Comparison of ENCODE assay signal across 8 cellular contexts in genomic region chr9:14692536-14692917, GRCh38. TPM values are rescaled to one million over a fixed set of nuclear protein-coding genes. Genes with fewer than 3 reads are reported as not detected.
A peak's percentile ranks its signal among the peaks of the same experiment; 100 is the strongest.
DNase-seq lines count a peak whose midpoint lies in the region; ATAC-seq, FAIRE-seq and TF ChIP-seq lines count a peak whose summit lies in the region.

No MANE protein-coding gene starts in this region.

- WGBS in GM12878 (ENCODE audit: insufficient coverage, insufficient replicate concordance, low lambda C conversion rate, missing lambda C conversion rate) = 1% methylated on average over 7 of the region's 7 CpGs
- 4% methylated on average over 7 of the region's 7 CpGs for WGBS in suprapubic skin

- H3K4me3 ChIP-seq in GM12878 (peak overlapping the region; percentile 98), left lung (peak overlapping the region; percentile 73 to 75), suprapubic skin (peak overlapping the region; percentile 72)

- no peaks in the 10 kb centered on the region for H4K20me1 ChIP-seq in GM12878 (ENCODE audit: control insufficient read depth, insufficient read depth)

- H3K4me2 ChIP-seq in GM12878 (ENCODE audit: control insufficient read depth, insufficient read depth) = peak overlapping the region; percentile 86

- in situ Hi-C loops in Caki2 (cut with HindIII; ENCODE audit: low pct_unique_long_range_greater_than_20kb, low sequenced_read_pairs) = no loop called here
- in situ Hi-C loops in GM12878 (cut with MboI) = no loop called here

- DNase-seq in Caki2 (ENCODE audit: low read depth) (peak; percentile 9), LHCN-M2 (ENCODE audit: low read depth) (peak; percentile 1), GM12878 (ENCODE audit: low read depth, low spot score) (no peak), left lung (no peak), suprapubic skin (ENCODE audit: low spot score in 2 of 2) (no peak), NCI-H774 (lab: John Stamatoyannopoulos, UW) (no peak)
- DNase-seq in activated CD4-positive, alpha-beta T cell treated with anti-CD3 and anti-CD28 coated beads for 48 hours = no peak

- TF ChIP-seq CTCF in GM12878 (IDR thresholded peaks at IDR 0.05 in 2 of 3, conservative IDR thresholded peaks at IDR 0.05 in 1 of 3; ENCODE audit: control insufficient read depth in 2 of 3, extremely low read depth in 1 of 3, insufficient read depth in 1 of 3, low read depth in 3 of 3, low read length in 3 of 3) (no peak), left lung (IDR thresholded peaks at IDR 0.05) (no peak), suprapubic skin (IDR thresholded peaks at IDR 0.05) (no peak)

- no TSS peak for BruUV-seq in GM12878 (replicated peaks; lab: Mats Ljungman, UMichigan)

- TF ChIP-seq EP300 in GM12878 (IDR thresholded peaks at IDR 0.05; ENCODE audit: borderline replicate concordance in 1 of 2, control insufficient read depth in 1 of 2, low read depth in 2 of 2, low read length in 2 of 2) (no peak), suprapubic skin (IDR thresholded peaks at IDR 0.05) (no peak)

- peaks cover 0 to 1% of the 10 kb centered on the region in 2 experiments; a peak in 1 of 4 replicates for H3K36me3 ChIP-seq in GM12878 (ENCODE audit: control insufficient read depth in 2 of 2, insufficient read depth in 2 of 2, low read length in 1 of 2)
- H3K36me3 ChIP-seq in left lung = peaks cover 0 to 16% of the 10 kb centered on the region in 2 donors
- H3K36me3 ChIP-seq in suprapubic skin = peaks cover 13% of the 10 kb centered on the region

- FAIRE-seq in GM12878 (lab: Jason Lieb, UNC) = no peak

- CTCF ChIA-PET in GM12878 (lab: Yijun Ruan, JAX) = interaction anchor here (1.3 to 2.6 kb wide), 4 partner anchors 17 to 76 kb away, joined by 5 to 7 read pairs (median 6); no protein-coding TSS in a partner anchor

- H3K27ac ChIP-seq in GM12878 (ENCODE audit: control insufficient read depth, insufficient read depth) = peak overlapping the region; percentile 66
- peak overlapping the region; percentile 61 to 64 for H3K27ac ChIP-seq in left lung
- no peak overlapping the region for H3K27ac ChIP-seq in suprapubic skin

- peaks cover 17% of the 10 kb centered on the region for H3K4me1 ChIP-seq in GM12878 (ENCODE audit: control insufficient read depth, insufficient read depth, low read length)
- peaks cover 0 to 6% of the 10 kb centered on the region in 2 donors for H3K4me1 ChIP-seq in left lung
- peaks cover 20% of the 10 kb centered on the region for H3K4me1 ChIP-seq in suprapubic skin

- POLR2A ChIA-PET in GM12878 (lab: Charles Lee) = interaction anchor here (1.0 to 1.3 kb wide), 2 partner anchors 72 to 75 kb away, joined by 3 read pairs; no protein-coding TSS in a partner anchor

- no peaks in the 10 kb centered on the region; the same call in 2 of the 3 replicates for H3K9me3 ChIP-seq in GM12878 (replicated peaks; ENCODE audit: control insufficient read depth, insufficient read depth, low read length)
- no peaks in the 10 kb centered on the region for H3K9me3 ChIP-seq in left lung
- no peaks in the 10 kb centered on the region for H3K9me3 ChIP-seq in suprapubic skin

- intact Hi-C loops in GM12878 (cut with micrococcal nuclease; ENCODE audit: unreplicated experiment) = loop anchor here (5.0 kb wide), 1 partner anchor 375 kb away; no protein-coding TSS in a partner anchor
- intact Hi-C loops in left lung (cut with DNase I) = no loop called here

- RAD21 ChIA-PET in GM12878 (lab: Charles Lee; ENCODE audit: unreplicated experiment) = interaction anchor here (1.3 to 1.5 kb wide), 2 partner anchors 31 to 76 kb away, joined by 4 to 5 read pairs; no protein-coding TSS in a partner anchor

- peak overlapping the region; percentile 89 for H2AFZ ChIP-seq in GM12878 (ENCODE audit: control insufficient read depth, low read depth, low read length)

- no peak for TF ChIP-seq RAD21 in GM12878 (IDR thresholded peaks at IDR 0.05; ENCODE audit: insufficient read depth, low read depth, low read length)

- H3K79me2 ChIP-seq in GM12878 (ENCODE audit: control insufficient read depth, insufficient read depth, low read length) = peaks cover 33% of the 10 kb centered on the region

- SMC1A ChIA-PET in GM12878 (lab: Charles Lee; ENCODE audit: uncharacterized antibody, unreplicated experiment) = interaction anchor here (1.1 to 1.7 kb wide), 2 partner anchors 13 to 74 kb away, joined by 6 to 7 read pairs; no protein-coding TSS in a partner anchor

- H3K27me3 ChIP-seq in GM12878 (replicated peaks in 1 of 2; ENCODE audit: control insufficient read depth in 2 of 2, insufficient read depth in 2 of 2, low read length in 1 of 2) = no peaks in the 10 kb centered on the region; a peak in 2 of 4 replicates
- peaks cover 0 to 6% of the 10 kb centered on the region in 2 donors for H3K27me3 ChIP-seq in left lung
- H3K27me3 ChIP-seq in suprapubic skin = no peaks in the 10 kb centered on the region

- TF ChIP-seq POLR2A in GM12878 (IDR thresholded peaks at IDR 0.05; ENCODE audit: low read depth, low read length) = no peak
- no peak for TF ChIP-seq POLR2A in suprapubic skin (IDR thresholded peaks at IDR 0.05)

- peak; percentile 1; the same call in 1 of the 3 replicates for ATAC-seq in GM12878
- peak; percentile 2 for ATAC-seq in left lung
- no peak for ATAC-seq in GM21515 (IDR thresholded peaks at IDR 0.05; ENCODE audit: unreplicated experiment)

- H3K9ac ChIP-seq in GM12878 (ENCODE audit: control insufficient read depth, insufficient read depth, low read length) = peak overlapping the region; percentile 80

TF ChIP-seq in GM12878, 131 proteins besides CTCF, POLR2A, EP300 and RAD21 (continues in another document):
- no peak for TF ChIP-seq CHD2 (IDR thresholded peaks at IDR 0.05; ENCODE audit: borderline replicate concordance, low read depth, low read length)
- no peak for TF ChIP-seq FOXM1 (IDR thresholded peaks at IDR 0.05; ENCODE audit: low read depth, low read length)
- TF ChIP-seq IRF4 (IDR thresholded peaks at IDR 0.05; ENCODE audit: low read depth, low read length) = no peak
- no peak for TF ChIP-seq CHD1 (IDR thresholded peaks at IDR 0.05; ENCODE audit: low read depth, low read length)
- TF ChIP-seq JUNB (IDR thresholded peaks at IDR 0.05) = no peak
- TF ChIP-seq RFX5 (IDR thresholded peaks at IDR 0.05; ENCODE audit: low read depth, low read length) = no peak
- TF ChIP-seq, protein P1, sequence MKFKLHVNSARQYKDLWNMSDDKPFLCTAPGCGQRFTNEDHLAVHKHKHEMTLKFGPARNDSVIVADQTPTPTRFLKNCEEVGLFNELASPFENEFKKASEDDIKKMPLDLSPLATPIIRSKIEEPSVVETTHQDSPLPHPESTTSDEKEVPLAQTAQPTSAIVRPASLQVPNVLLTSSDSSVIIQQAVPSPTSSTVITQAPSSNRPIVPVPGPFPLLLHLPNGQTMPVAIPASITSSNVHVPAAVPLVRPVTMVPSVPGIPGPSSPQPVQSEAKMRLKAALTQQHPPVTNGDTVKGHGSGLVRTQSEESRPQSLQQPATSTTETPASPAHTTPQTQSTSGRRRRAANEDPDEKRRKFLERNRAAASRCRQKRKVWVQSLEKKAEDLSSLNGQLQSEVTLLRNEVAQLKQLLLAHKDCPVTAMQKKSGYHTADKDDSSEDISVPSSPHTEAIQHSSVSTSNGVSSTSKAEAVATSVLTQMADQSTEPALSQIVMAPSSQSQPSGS (IDR thresholded peaks at IDR 0.05; ENCODE audit: low read length) = no peak
- TF ChIP-seq SMAD1 (IDR thresholded peaks at IDR 0.05; ENCODE audit: low read depth, partially characterized antibody) = no peak

RNA-seq across cellular contexts. Expression of gene ZDHHC21, which starts 0.7 kb away (rescaled TPM):
- total RNA-seq in Caki2 (2014; rRNA removed; shearing (Covaris generic); ENCODE audit: low replicate concordance) = 1.8 and 2.1 TPM in 2 replicates
- 4.2 and 5.3 TPM in 2 replicates for total RNA-seq in LHCN-M2 (2014; rRNA removed)
- polyA plus RNA-seq in LHCN-M2 (2012) = 1.4 TPM
- 163 and 171 TPM in 2 replicates for total RNA-seq in GM12878 (2013; cell fraction: nucleolus; rRNA removed)
- 11.1 and 14.8 TPM in 2 replicates for total RNA-seq in GM12878 (2014; rRNA removed)
- 14.4 and 16.4 TPM in 2 replicates for total RNA-seq in GM12878 (2014; rRNA removed; fragmentation: Illumina TruSeq; extraction: Trizol)
- total RNA-seq in GM12878 (2021) = 10.2 and 10.7 TPM in 2 replicates
- polyA plus RNA-seq in GM12878 (2011; ENCODE audit: low read depth) = 2.2 TPM
- polyA plus RNA-seq in GM12878 (2011; rRNA removed) = 14.6 and 25.8 TPM in 2 replicates
- 2.9 and 3.4 TPM in 2 replicates for polyA plus RNA-seq in GM12878 (2011; cell fraction: cytosol; rRNA removed)
- 32.7 and 33.5 TPM in 2 replicates for polyA plus RNA-seq in GM12878 (2011; cell fraction: nucleus; rRNA removed)
- 5.9 and 6.5 TPM in 2 replicates for polyA plus RNA-seq in GM12878 (2012)
- polyA plus RNA-seq in GM12878 (2014; fragmentation: Illumina TruSeq; extraction: Trizol) = 10.8 and 14.6 TPM in 2 replicates
- polyA plus RNA-seq in GM12878 (2014; fragmentation: Nextera tagmentation; extraction: Ambion mirVana) = 1 to 10 TPM; 2.6 to 2.9 TPM
- polyA plus RNA-seq in GM12878 (2014; rRNA removed) = 5.4 and 6.4 TPM in 2 replicates
- polyA plus RNA-seq in GM12878 (2016; fragmentation: Nextera tagmentation; extraction: Ambion mirVana) = 1 to 10 TPM; 7.2 to 7.6 TPM
- 18.9 and 20.3 TPM in 2 replicates for polyA minus RNA-seq in GM12878 (2011; rRNA and poly(A)+ RNA removed)
- 4.0 and 4.6 TPM in 2 replicates for polyA minus RNA-seq in GM12878 (2011; cell fraction: cytosol; rRNA and poly(A)+ RNA removed)
- polyA minus RNA-seq in GM12878 (2011; cell fraction: nucleus; rRNA and poly(A)+ RNA removed) = 43.8 and 58.8 TPM in 2 replicates
- 10 to 100 TPM; 21.7 to 25.6 TPM for total RNA-seq in left lung
- total RNA-seq in suprapubic skin = 10 to 100 TPM in 1 of 4 donors, 1 to 10 TPM in 3; 6.5 to 12.9 (median 9.5) TPM

RNA-seq across cellular contexts. Expression of gene CER1, which starts 30.0 kb away (rescaled TPM):
- not detected in 2 replicates for total RNA-seq in Caki2 (2014; rRNA removed; shearing (Covaris generic); ENCODE audit: low replicate concordance)
- total RNA-seq in LHCN-M2 (2014; rRNA removed) = not detected in 2 replicates
- polyA plus RNA-seq in LHCN-M2 (2012) = not detected
- not detected in 2 replicates for total RNA-seq in GM12878 (2013; cell fraction: nucleolus; rRNA removed)
- total RNA-seq in GM12878 (2014; rRNA removed) = not detected in 2 replicates
- total RNA-seq in GM12878 (2014; rRNA removed; fragmentation: Illumina TruSeq; extraction: Trizol) = not detected in 2 replicates
- not detected in 2 replicates for total RNA-seq in GM12878 (2021)
- not detected for polyA plus RNA-seq in GM12878 (2011; ENCODE audit: low read depth)
- not detected in 2 replicates for polyA plus RNA-seq in GM12878 (2011; rRNA removed)
- not detected in 2 replicates for polyA plus RNA-seq in GM12878 (2011; cell fraction: cytosol; rRNA removed)
- not detected in 2 replicates for polyA plus RNA-seq in GM12878 (2011; cell fraction: nucleus; rRNA removed)
- not detected in 2 replicates for polyA plus RNA-seq in GM12878 (2012)
- polyA plus RNA-seq in GM12878 (2014; fragmentation: Illumina TruSeq; extraction: Trizol) = not detected in 2 replicates
- not detected for polyA plus RNA-seq in GM12878 (2014; fragmentation: Nextera tagmentation; extraction: Ambion mirVana)
- polyA plus RNA-seq in GM12878 (2014; rRNA removed) = not detected in 2 replicates
- not detected for polyA plus RNA-seq in GM12878 (2016; fragmentation: Nextera tagmentation; extraction: Ambion mirVana)
- not detected in 2 replicates for polyA minus RNA-seq in GM12878 (2011; rRNA and poly(A)+ RNA removed)
- not detected in 2 replicates for polyA minus RNA-seq in GM12878 (2011; cell fraction: cytosol; rRNA and poly(A)+ RNA removed)
- not detected in 2 replicates for polyA minus RNA-seq in GM12878 (2011; cell fraction: nucleus; rRNA and poly(A)+ RNA removed)
- total RNA-seq in left lung = not detected
- total RNA-seq in suprapubic skin = not detected

Comparison
In these comparisons a context has a peak if more than half of its experiments do, and no peak if none do; other contexts are left out.
1. DNase-seq: peak in Caki2 (single experiment) and LHCN-M2 (single experiment); none in GM12878 (single experiment), left lung (0 of 2), suprapubic skin (0 of 2), NCI-H774 (single experiment) and activated CD4-positive, alpha-beta T cell treated with anti-CD3 and anti-CD28 coated beads for 48 hours (single experiment).
2. Peak in every context shown above with its lines, with median percentiles within 50 percentile points of each other: H3K4me3 ChIP-seq.